8 cellular contexts compared by ENCODE assay signal in genomic region chr7:42236266-42237161, GRCh38. TPM values are rescaled to one million over a fixed set of nuclear protein-coding genes. Genes with fewer than 3 reads are reported as not detected.
A peak's percentile ranks its signal among the peaks of the same experiment; 100 is the strongest.
DNase-seq lines count a peak whose midpoint lies in the region; ATAC-seq, FAIRE-seq and TF ChIP-seq lines count a peak whose summit lies in the region.

No MANE protein-coding gene starts in this region.

- dilution Hi-C loops in mammary epithelial cell (cut with HindIII; ENCODE audit: low sequenced_read_pairs) (loop anchor here (25.0 kb wide), 1 partner anchor 249 kb away; no protein-coding TSS in a partner anchor), keratinocyte (cut with MboI; ENCODE audit: extremely low pct_ligation_motif_present, low sequenced_read_pairs) (no loop called here)

- H3K9me3 ChIP-seq in CD8-positive, alpha-beta memory T cell (ENCODE audit: low read length) = no peaks in the 10 kb centered on the region
- H3K9me3 ChIP-seq in Karpas-422 (ENCODE audit: low read length) = no peaks in the 10 kb centered on the region
- H3K9me3 ChIP-seq in mammary epithelial cell (replicated peaks; ENCODE audit: insufficient read depth, low read length) = no peaks in the 10 kb centered on the region
- H3K9me3 ChIP-seq in keratinocyte (ENCODE audit: control insufficient read depth, low read depth, low read length) = no peaks in the 10 kb centered on the region

- no peak overlapping the region for H3K27ac Mint-ChIP-seq in CD8-positive, alpha-beta memory T cell
- H3K27ac Mint-ChIP-seq in stimulated activated naive B cell treated with anti-CD40 and anti-IgM and Interleukin-4, amounts not matched to agents 10 μg/mL and 1 μg/mL and 100 μg/mL, for 72 hours = no peak overlapping the region

- intact Hi-C loops in mammary epithelial cell (cut with micrococcal nuclease) = loop anchor here (1.0 to 10.0 kb wide), 9 partner anchors 108 to 598 kb away; no protein-coding TSS in a partner anchor

- in situ Hi-C loops in mammary epithelial cell (cut with MboI; ENCODE audit: low sequenced_read_pairs in 2 of 2) = loop anchor here in 1 of 2 donors (25.0 kb wide), 2 partner anchors 249 to 451 kb away; no protein-coding TSS in a partner anchor

- no peak overlapping the region for H3K9ac ChIP-seq in Karpas-422 (ENCODE audit: low read length)
- H3K9ac ChIP-seq in mammary epithelial cell (ENCODE audit: insufficient read depth, low read length) = peak overlapping the region; percentile 83
- peak overlapping the region; percentile 92 for H3K9ac ChIP-seq in keratinocyte (ENCODE audit: control insufficient read depth, extremely low read depth, insufficient read depth, low read length)

- H3K4me1 Mint-ChIP-seq in CD8-positive, alpha-beta memory T cell = peaks cover 8 to 19% (median 10%) of the 10 kb centered on the region in 3 donors
- H3K4me1 Mint-ChIP-seq in stimulated activated naive B cell treated with anti-CD40 and anti-IgM and Interleukin-4, amounts not matched to agents 10 μg/mL and 1 μg/mL and 100 μg/mL, for 72 hours = peaks cover 12 to 20% of the 10 kb centered on the region in 2 donors

- H3K27ac ChIP-seq in CD8-positive, alpha-beta memory T cell (ENCODE audit: low read depth, low read length) = no peak overlapping the region
- no peak overlapping the region for H3K27ac ChIP-seq in Karpas-422 (ENCODE audit: low read length)
- H3K27ac ChIP-seq in mammary epithelial cell (ENCODE audit: insufficient read depth, low read depth, low read length) = peak overlapping the region; percentile 81
- H3K27ac ChIP-seq in keratinocyte (ENCODE audit: control insufficient read depth, insufficient read depth, low read length) = peak overlapping the region; percentile 93

- peak overlapping the region in 6 of 7 donors; percentile 27 to 73 (median 40) for H3K4me3 Mint-ChIP-seq in CD8-positive, alpha-beta memory T cell
- H3K4me3 Mint-ChIP-seq in stimulated activated naive B cell treated with anti-CD40 and anti-IgM and Interleukin-4, amounts not matched to agents 10 μg/mL and 1 μg/mL and 100 μg/mL, for 72 hours = peak overlapping the region; percentile 81 to 85

- TF ChIP-seq CTCF in mammary epithelial cell (conservative IDR thresholded peaks at IDR 0.05 in 1 of 2, IDR thresholded peaks at IDR 0.05 in 1 of 2; ENCODE audit: extremely low read depth in 1 of 2, insufficient read depth in 1 of 2, low read depth in 1 of 2, low read length in 2 of 2) = no peak
- peak in 1 of 3 experiments; percentile 1 for TF ChIP-seq CTCF in keratinocyte (optimal IDR thresholded peaks at IDR 0.05 in 1 of 3, IDR thresholded peaks at IDR 0.05 in 1 of 3, conservative IDR thresholded peaks at IDR 0.05 in 1 of 3; ENCODE audit: extremely low read depth in 1 of 3, insufficient read depth in 2 of 3, low read length in 3 of 3)

- no peak overlapping the region for H3K4me3 ChIP-seq in CD8-positive, alpha-beta memory T cell (ENCODE audit: low read length)
- H3K4me3 ChIP-seq in Karpas-422 (ENCODE audit: low read length) (peak overlapping the region; percentile 63; the same call in 1 of the 2 replicates), mammary epithelial cell (replicated peaks in 1 of 3; ENCODE audit: insufficient read depth in 1 of 3, low read depth in 2 of 3, low read length in 3 of 3) (peak overlapping the region; percentile 73 to 90 (median 73)), keratinocyte (ENCODE audit: control insufficient read depth in 2 of 3, extremely low read depth in 1 of 3, insufficient read depth in 2 of 3, low read depth in 1 of 3, low read length in 3 of 3) (peak overlapping the region; percentile 81 to 91 (median 89))

- CTCF ChIA-PET in CD8-positive, alpha-beta memory T cell (lab: Charles Lee) = no interaction called here
- CTCF ChIA-PET in mammary epithelial cell (lab: Charles Lee; ENCODE audit: low non-redundant PET) = no interaction called here

- H4K20me1 ChIP-seq in Karpas-422 (ENCODE audit: insufficient read depth, low read depth, low read length) (no peaks in the 10 kb centered on the region), mammary epithelial cell (ENCODE audit: insufficient read depth, low read length) (no peaks in the 10 kb centered on the region), keratinocyte (ENCODE audit: control insufficient read depth, extremely low read depth, insufficient read depth, low read length) (no peaks in the 10 kb centered on the region)

- H3K79me2 ChIP-seq in Karpas-422 (ENCODE audit: low read length) (no peaks in the 10 kb centered on the region), mammary epithelial cell (ENCODE audit: insufficient read depth, low read length) (peaks cover 53% of the 10 kb centered on the region), keratinocyte (ENCODE audit: control insufficient read depth, insufficient read depth, low read length) (peaks cover 27% of the 10 kb centered on the region)

- H3K36me3 ChIP-seq in CD8-positive, alpha-beta memory T cell (ENCODE audit: insufficient read depth, low read length) = no peaks in the 10 kb centered on the region
- H3K36me3 ChIP-seq in Karpas-422 (ENCODE audit: insufficient read depth, low read length) (no peaks in the 10 kb centered on the region), mammary epithelial cell (ENCODE audit: insufficient read depth, low read length) (no peaks in the 10 kb centered on the region), keratinocyte (ENCODE audit: control insufficient read depth in 2 of 2, extremely low read depth in 1 of 2, insufficient read depth in 2 of 2, low read length in 2 of 2) (no peaks in the 10 kb centered on the region)

- H3K9me2 ChIP-seq in Karpas-422 (replicated peaks; ENCODE audit: insufficient read depth, low read length) = no peaks in the 10 kb centered on the region

- H3K9me3 Mint-ChIP-seq in CD8-positive, alpha-beta memory T cell = peaks cover 0 to 6% (median 0%) of the 10 kb centered on the region in 5 donors
- H3K9me3 Mint-ChIP-seq in stimulated activated naive B cell treated with anti-CD40 and anti-IgM and Interleukin-4, amounts not matched to agents 10 μg/mL and 1 μg/mL and 100 μg/mL, for 72 hours = no peaks in the 10 kb centered on the region

- H3K27me3 Mint-ChIP-seq in CD8-positive, alpha-beta memory T cell = peaks cover 34 to 68% of the 10 kb centered on the region in 2 donors
- H3K27me3 Mint-ChIP-seq in stimulated activated naive B cell treated with anti-CD40 and anti-IgM and Interleukin-4, amounts not matched to agents 10 μg/mL and 1 μg/mL and 100 μg/mL, for 72 hours = peaks cover 55 to 79% of the 10 kb centered on the region in 2 donors

- no TSS peak for BruUV-seq in mammary epithelial cell (replicated peaks; lab: Mats Ljungman, UMichigan)

- WGBS in mammary epithelial cell (ENCODE audit: low coverage, missing lambda C conversion rate) = 5% methylated on average over 14 of the region's 112 CpGs

- FAIRE-seq in keratinocyte (lab: Jason Lieb, UNC) = no peak

- H3K4me2 ChIP-seq in Karpas-422 (ENCODE audit: low read depth, low read length, poor library complexity, severe bottlenecking) = peak overlapping the region; percentile 26
- peak overlapping the region; percentile 92 for H3K4me2 ChIP-seq in mammary epithelial cell (ENCODE audit: insufficient read depth, low read depth, low read length)
- H3K4me2 ChIP-seq in keratinocyte (ENCODE audit: control insufficient read depth, extremely low read depth, insufficient read depth, low read depth, low read length) = peak overlapping the region; percentile 95

- DNase-seq in CD8-positive, alpha-beta memory T cell = no peak
- no peak for DNase-seq in Karpas-422
- peak; percentile 70 for DNase-seq in mammary epithelial cell
- DNase-seq in keratinocyte (ENCODE audit: low read depth, low spot score) = no peak
- no peak for DNase-seq in stimulated activated naive B cell treated with anti-CD40 and anti-IgM and Interleukin-4, amounts not matched to agents 10 μg/mL and 1 μg/mL and 100 μg/mL, for 72 hours
- no peak for DNase-seq in GM19240 (ENCODE audit: insufficient read length, low spot score)
- DNase-seq in cortex of kidney (lab: John Stamatoyannopoulos, UW) = no peak

- no peaks in the 10 kb centered on the region for H3K36me3 Mint-ChIP-seq in CD8-positive, alpha-beta memory T cell
- peaks cover 0 to 4% of the 10 kb centered on the region in 2 donors for H3K36me3 Mint-ChIP-seq in stimulated activated naive B cell treated with anti-CD40 and anti-IgM and Interleukin-4, amounts not matched to agents 10 μg/mL and 1 μg/mL and 100 μg/mL, for 72 hours

- no peak overlapping the region for H2AFZ ChIP-seq in Karpas-422 (ENCODE audit: low read length)
- peak overlapping the region; percentile 95 for H2AFZ ChIP-seq in mammary epithelial cell (ENCODE audit: low read depth, low read length)
- H2AFZ ChIP-seq in keratinocyte (ENCODE audit: control insufficient read depth, low read length) = peak overlapping the region; percentile 75

- POLR2A ChIA-PET in CD8-positive, alpha-beta memory T cell (lab: Charles Lee) = no interaction called here

- no peaks in the 10 kb centered on the region for H3K27me3 ChIP-seq in CD8-positive, alpha-beta memory T cell (ENCODE audit: insufficient read depth, low read length, poor library complexity, severe bottlenecking)
- no peaks in the 10 kb centered on the region for H3K27me3 ChIP-seq in Karpas-422 (ENCODE audit: low read length)
- H3K27me3 ChIP-seq in mammary epithelial cell (ENCODE audit: insufficient read depth, low read length) = no peaks in the 10 kb centered on the region
- H3K27me3 ChIP-seq in keratinocyte (ENCODE audit: control insufficient read depth, extremely low read depth, insufficient read depth, low read length) = no peaks in the 10 kb centered on the region

- no peaks in the 10 kb centered on the region for H3K9me1 ChIP-seq in keratinocyte (ENCODE audit: control insufficient read depth, extremely low read depth, insufficient read depth, low read length)

- peak; percentile 28 for ATAC-seq in GM21390 (IDR thresholded peaks at IDR 0.05; ENCODE audit: unreplicated experiment)
- peak; percentile 36 to 40 for ATAC-seq in stimulated activated naive B cell treated with anti-CD40 and anti-IgM and Interleukin-4, amounts not matched to agents 10 μg/mL and 1 μg/mL and 100 μg/mL, for 72 hours (replicated peaks)

- no peaks in the 10 kb centered on the region for H3K4me1 ChIP-seq in CD8-positive, alpha-beta memory T cell (ENCODE audit: insufficient read depth, low read length)
- no peaks in the 10 kb centered on the region for H3K4me1 ChIP-seq in Karpas-422 (ENCODE audit: low read length)
- H3K4me1 ChIP-seq in mammary epithelial cell (ENCODE audit: insufficient read depth, low read length) = peaks cover 39% of the 10 kb centered on the region
- peaks cover 55% of the 10 kb centered on the region for H3K4me1 ChIP-seq in keratinocyte (ENCODE audit: control insufficient read depth, extremely low read depth, insufficient read depth, low read length)

RNA-seq across cellular contexts. Expression of gene GLI3, which starts 0.5 kb away (rescaled TPM):
- under 1 TPM; 0.44 to 0.46 TPM for total RNA-seq in CD8-positive, alpha-beta memory T cell
- 0.16 TPM for polyA plus RNA-seq in CD8-positive, alpha-beta memory T cell
- total RNA-seq in Karpas-422 (2014; rRNA removed; shearing (Covaris generic); ENCODE audit: low replicate concordance) = 0.07 TPM in 1 of 2 replicates, not detected in the other
- 10 to 100 TPM in 1 of 2 donors, 1 to 10 TPM in 1; 6.3 to 26.2 TPM for total RNA-seq in mammary epithelial cell
- 4.3 TPM for polyA plus RNA-seq in mammary epithelial cell
- 44.0 TPM for polyA minus RNA-seq in mammary epithelial cell
- 2.0 to 3.7 TPM (median 3.6 TPM) in 3 replicates for polyA plus RNA-seq in keratinocyte
- 2.1 TPM for polyA plus RNA-seq in keratinocyte (2011; ENCODE audit: low read depth)
- polyA plus RNA-seq in keratinocyte (2011; cell fraction: cytosol; rRNA removed) = 4.2 and 4.3 TPM in 2 replicates
- polyA plus RNA-seq in keratinocyte (2011; cell fraction: nucleus; rRNA removed) = 10.5 and 13.0 TPM in 2 replicates
- polyA plus RNA-seq in keratinocyte (2012; ENCODE audit: low replicate concordance) = 3.5 and 5.1 TPM in 2 replicates
- polyA minus RNA-seq in keratinocyte = 14.7 to 24.0 TPM (median 15.6 TPM) in 3 replicates
- 8.2 TPM for polyA minus RNA-seq in keratinocyte (2011; cell fraction: cytosol; rRNA and poly(A)+ RNA removed)
- 13.1 and 21.2 TPM in 2 replicates for polyA minus RNA-seq in keratinocyte (2011; cell fraction: nucleus; rRNA and poly(A)+ RNA removed)

Comparison
In these comparisons a context has a peak if more than half of its experiments do, and no peak if none do; other contexts are left out.
1. H3K27ac ChIP-seq: peak in mammary epithelial cell (single experiment) and keratinocyte (single experiment); none in CD8-positive, alpha-beta memory T cell (single experiment) and Karpas-422 (single experiment).
2. H3K4me2 ChIP-seq: peak in every context shown above with its lines; median percentile 95 in keratinocyte; 92 in mammary epithelial cell; 26 in Karpas-422.